In the genomic region with DNA sequence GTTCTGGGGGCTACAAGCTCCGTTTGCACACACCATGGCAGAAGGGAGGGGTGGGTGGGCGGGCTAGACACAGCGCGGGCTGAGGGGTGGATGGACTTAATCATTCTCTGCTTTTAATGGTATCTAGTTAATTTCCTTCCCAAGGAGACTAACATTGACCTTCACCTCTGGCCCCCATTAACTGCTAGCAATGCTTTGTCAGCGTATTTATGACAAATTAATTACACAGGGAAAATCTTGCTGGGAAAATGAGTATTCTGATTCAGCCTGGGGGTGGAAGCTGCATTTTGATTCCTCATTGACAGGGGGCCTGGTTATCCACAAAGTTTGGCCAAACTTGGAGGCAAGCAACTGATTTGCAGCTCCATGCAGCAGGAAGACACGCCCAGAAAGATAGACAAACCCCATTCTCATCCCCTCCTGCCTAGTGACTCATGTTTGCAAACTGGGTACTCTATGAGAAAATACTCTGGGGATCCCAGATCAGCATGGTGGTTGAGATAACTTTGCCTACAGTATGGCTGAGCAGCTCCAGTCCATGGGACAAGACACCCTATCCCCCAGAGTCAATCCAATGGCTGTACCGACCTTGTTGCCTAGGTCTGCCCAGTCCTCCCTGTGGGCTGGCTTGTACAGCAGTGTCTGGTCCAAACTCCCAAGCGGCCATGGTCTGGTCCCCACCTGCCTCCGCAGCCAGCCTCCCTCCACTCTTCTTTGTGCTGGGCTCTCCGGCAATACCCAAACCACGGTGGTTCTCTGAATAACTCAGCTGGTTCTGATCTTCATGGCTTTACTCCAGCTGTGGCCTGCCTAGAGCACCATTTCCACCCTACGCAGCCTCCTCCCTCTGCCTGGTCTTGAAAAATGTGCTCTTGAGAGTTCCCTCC, we compare ENCODE assay signal across 20 cellular contexts. TPM values are rescaled to one million over a fixed set of nuclear protein-coding genes. Genes with fewer than 3 reads are reported as not detected.
A peak's percentile ranks its signal among the peaks of the same experiment; 100 is the strongest.
DNase-seq lines count a peak whose midpoint lies in the region; ATAC-seq, FAIRE-seq and TF ChIP-seq lines count a peak whose summit lies in the region.
"Had no signal": no experiment of that assay in that cellular context is flagged by ENCODE, and none has a peak within 500 bp of the region (broad histone marks: within the 10 kb centered on the region; RNA-seq: fewer than 3 reads in every experiment).

No MANE protein-coding gene starts in this region.

- dilution Hi-C loops in mammary epithelial cell (cut with HindIII; ENCODE audit: low sequenced_read_pairs) (loop anchor here (25.0 kb wide), 1 partner anchor 587 kb away; no protein-coding TSS in a partner anchor), IMR-90 (cut with HindIII; ENCODE audit: low sequenced_read_pairs, unreplicated experiment) (no loop called here)

- no peak overlapping the region for H4K5ac ChIP-seq in IMR-90 (ENCODE audit: low read depth, low read length)

- H3K79me2 ChIP-seq in mammary epithelial cell (ENCODE audit: insufficient read depth, low read length): no peaks in the 10 kb centered on the region

- in situ Hi-C loops in mammary epithelial cell (cut with MboI; ENCODE audit: low sequenced_read_pairs in 2 of 2): loop anchor here (5.0 kb wide), 1 partner anchor 612 kb away; no protein-coding TSS in a partner anchor
- in situ Hi-C loops in IMR-90 (cut with MboI; ENCODE audit: low sequenced_read_pairs): loop anchor here (10.0 kb wide), 1 partner anchor 584 kb away; no protein-coding TSS in a partner anchor

- peaks cover 9% of the 10 kb centered on the region for H3K4me1 ChIP-seq in mammary epithelial cell (ENCODE audit: insufficient read depth, low read length)
- H3K4me1 ChIP-seq in breast epithelium: no peaks in the 10 kb centered on the region
- H3K4me1 ChIP-seq in IMR-90 (ENCODE audit: control insufficient read depth, insufficient read depth, low read length): no peaks in the 10 kb centered on the region
- H3K4me1 ChIP-seq: adrenal gland, psoas muscle had no signal

- no peak overlapping the region for H3K4me3 Mint-ChIP-seq in endothelial cell (ENCODE audit: unreplicated experiment)
- H3K4me3 Mint-ChIP-seq: activated T-helper 1 cell treated with anti-CD3 and anti-CD28 coated beads, Interleukin-12 subunit alpha, Interleukin-12 subunit beta, Interleukin-2, Interleukin-4 antibody, amounts not matched to agents 30 ng/mL and 10 ng/mL and 1 ng/mL, durations not matched to agents 14 hours and 24 hours and 36 hours; natural killer cell had no signal

- peak overlapping the region; percentile 47 for H2AK9ac ChIP-seq in IMR-90 (replicated peaks; ENCODE audit: low read depth, low read length, poor library complexity)

- H3K27ac Mint-ChIP-seq in endothelial cell (ENCODE audit: unreplicated experiment): peak overlapping the region; percentile 42
- H3K27ac Mint-ChIP-seq: activated T-helper 1 cell treated with anti-CD3 and anti-CD28 coated beads, Interleukin-12 subunit alpha, Interleukin-12 subunit beta, Interleukin-2, Interleukin-4 antibody, amounts not matched to agents 30 ng/mL and 10 ng/mL and 1 ng/mL, durations not matched to agents 14 hours and 24 hours and 36 hours had no signal

- H3K36me3 Mint-ChIP-seq in endothelial cell (ENCODE audit: low read depth, unreplicated experiment): no peaks in the 10 kb centered on the region
- H3K36me3 Mint-ChIP-seq: natural killer cell had no signal

- no peak overlapping the region for H4K91ac ChIP-seq in IMR-90 (ENCODE audit: insufficient read depth, low read depth, low read length)

- intact Hi-C loops in mammary epithelial cell (cut with micrococcal nuclease): no loop called here
- intact Hi-C loops in breast epithelium (cut with DNase I; ENCODE audit: low total_unique reads): no loop called here
- intact Hi-C loops in IMR-90 (cut with micrococcal nuclease): no loop called here

- no peak overlapping the region for H4K8ac ChIP-seq in IMR-90 (ENCODE audit: low read depth in 2 of 2, low read length in 2 of 2)

- H3K18ac ChIP-seq in IMR-90 (ENCODE audit: low read depth, low read length): no peak overlapping the region

- H2BK15ac ChIP-seq in IMR-90 (ENCODE audit: low read depth, low read length): no peak overlapping the region

- peaks cover 8% of the 10 kb centered on the region for H3K4me1 Mint-ChIP-seq in endothelial cell (ENCODE audit: unreplicated experiment)

- H3K27me3 Mint-ChIP-seq in endothelial cell (ENCODE audit: unreplicated experiment): peaks cover 1% of the 10 kb centered on the region

- H3K9me3 Mint-ChIP-seq in endothelial cell (ENCODE audit: unreplicated experiment): no peaks in the 10 kb centered on the region
- H3K9me3 Mint-ChIP-seq: activated T-helper 1 cell treated with anti-CD3 and anti-CD28 coated beads, Interleukin-12 subunit alpha, Interleukin-12 subunit beta, Interleukin-2, Interleukin-4 antibody, amounts not matched to agents 30 ng/mL and 10 ng/mL and 1 ng/mL, durations not matched to agents 14 hours and 24 hours and 36 hours; natural killer cell had no signal

- H4K20me1 ChIP-seq in mammary epithelial cell (ENCODE audit: insufficient read depth, low read length): no peaks in the 10 kb centered on the region
- no peaks in the 10 kb centered on the region; the same call in 1 of the 2 replicates for H4K20me1 ChIP-seq in IMR-90 (ENCODE audit: insufficient read depth, low read length)

- no peak overlapping the region for H3K56ac ChIP-seq in IMR-90 (ENCODE audit: extremely low read depth, insufficient read depth, low read length)

- H3K4me2 ChIP-seq in mammary epithelial cell (ENCODE audit: insufficient read depth, low read depth, low read length) (no peak overlapping the region), IMR-90 (ENCODE audit: low read depth, low read length) (no peak overlapping the region)

- H3K36me3 ChIP-seq in mammary epithelial cell (ENCODE audit: insufficient read depth, low read length): no peaks in the 10 kb centered on the region
- no peaks in the 10 kb centered on the region for H3K36me3 ChIP-seq in breast epithelium
- no peaks in the 10 kb centered on the region for H3K36me3 ChIP-seq in IMR-90 (ENCODE audit: control insufficient read depth, insufficient read depth, low read length)
- H3K36me3 ChIP-seq: adrenal gland, vagina had no signal

- TF ChIP-seq POLR2A in breast epithelium (IDR thresholded peaks at IDR 0.05): no peak
- TF ChIP-seq POLR2A in IMR-90 (IDR thresholded peaks at IDR 0.05; ENCODE audit: low read depth, low read length): no peak

- H3K4ac ChIP-seq in IMR-90 (ENCODE audit: low read depth, low read length): no peak overlapping the region

- no TSS peak for BruUV-seq in mammary epithelial cell (replicated peaks; lab: Mats Ljungman, UMichigan)
- BruUV-seq in IMR-90 (replicated peaks; lab: Mats Ljungman, UMichigan): no TSS peak

- H3K9ac ChIP-seq in mammary epithelial cell (ENCODE audit: insufficient read depth, low read length): no peak overlapping the region
- no peak overlapping the region for H3K9ac ChIP-seq in IMR-90 (ENCODE audit: low read depth, low read length)

- no peak overlapping the region for H2AK5ac ChIP-seq in IMR-90 (ENCODE audit: low read depth, low read length)

- H3K27me3 ChIP-seq in mammary epithelial cell (ENCODE audit: insufficient read depth, low read length) (no peaks in the 10 kb centered on the region), breast epithelium (no peaks in the 10 kb centered on the region), IMR-90 (ENCODE audit: control insufficient read depth, insufficient read depth, low read length) (peaks cover 11% of the 10 kb centered on the region; the same call in 1 of the 2 replicates)
- H3K27me3 ChIP-seq: adrenal gland, vagina had no signal

- H3K9me1 ChIP-seq in IMR-90 (ENCODE audit: insufficient read depth, low read length): no peaks in the 10 kb centered on the region

- peak; percentile 93 for FAIRE-seq in urothelium cell line (lab: Jason Lieb, UNC)
- FAIRE-seq: GM18507, H1 had no signal

- H3K4me3 ChIP-seq in mammary epithelial cell (replicated peaks in 1 of 3; ENCODE audit: insufficient read depth in 1 of 3, low read depth in 2 of 3, low read length in 3 of 3) (no peak overlapping the region), breast epithelium (no peak overlapping the region), IMR-90 (ENCODE audit: insufficient read depth, low read depth, low read length) (no peak overlapping the region)
- H3K4me3 ChIP-seq: adrenal gland, psoas muscle, vagina had no signal

- H2BK20ac ChIP-seq in IMR-90 (ENCODE audit: low read depth, low read length): no peak overlapping the region

- POLR2A ChIA-PET in IMR-90 (lab: Charles Lee; ENCODE audit: unreplicated experiment): no interaction called here

- no peak overlapping the region for H3K14ac ChIP-seq in IMR-90 (replicated peaks; ENCODE audit: low read depth, low read length)

- no peaks in the 10 kb centered on the region for H3K9me3 ChIP-seq in mammary epithelial cell (replicated peaks; ENCODE audit: insufficient read depth, low read length)
- no peaks in the 10 kb centered on the region for H3K9me3 ChIP-seq in breast epithelium
- no peaks in the 10 kb centered on the region for H3K9me3 ChIP-seq in IMR-90 (ENCODE audit: control insufficient read depth, insufficient read depth, low read length)
- H3K9me3 ChIP-seq: adrenal gland, psoas muscle, vagina had no signal

- TF ChIP-seq CTCF in mammary epithelial cell (conservative IDR thresholded peaks at IDR 0.05 in 1 of 2, IDR thresholded peaks at IDR 0.05 in 1 of 2; ENCODE audit: extremely low read depth in 1 of 2, insufficient read depth in 1 of 2, low read depth in 1 of 2, low read length in 2 of 2): no peak
- TF ChIP-seq CTCF in breast epithelium (IDR thresholded peaks at IDR 0.05): no peak
- TF ChIP-seq CTCF in IMR-90 (conservative IDR thresholded peaks at IDR 0.05; ENCODE audit: low read depth, low read length): no peak
- TF ChIP-seq CTCF in endothelial cell (IDR thresholded peaks at IDR 0.05; ENCODE audit: unreplicated experiment): no peak

- no peak overlapping the region for H3K27ac ChIP-seq in mammary epithelial cell (ENCODE audit: insufficient read depth, low read depth, low read length)
- H3K27ac ChIP-seq in breast epithelium: no peak overlapping the region
- H3K27ac ChIP-seq in IMR-90 (ENCODE audit: insufficient read depth, low read length): no peak overlapping the region
- H3K27ac ChIP-seq: adrenal gland, psoas muscle, vagina had no signal

- no peak for TF ChIP-seq RAD21 in IMR-90 (IDR thresholded peaks at IDR 0.05; ENCODE audit: low read length)

- WGBS in mammary epithelial cell (ENCODE audit: low coverage, missing lambda C conversion rate): 96% methylated on average over 10 of the region's 12 CpGs
- 80% methylated on average over 5 of the region's 12 CpGs; no CpG with 5 or more reads in 1 of the 2 experiments for WGBS in IMR-90 (ENCODE audit: extremely low coverage in 2 of 2, insufficient read length in 1 of 2), 2 experiments

- CTCF ChIA-PET in mammary epithelial cell (lab: Charles Lee; ENCODE audit: low non-redundant PET) (interaction anchor here (1.4 kb wide), 1 partner anchor 22 kb away, joined by 5 read pairs; no protein-coding TSS in a partner anchor), IMR-90 (lab: Yijun Ruan, JAX) (interaction anchor here (0.6 to 1.3 kb wide), 2 partner anchors 571 to 579 kb away, joined by 3 to 4 read pairs; no protein-coding TSS in a partner anchor)

- DNase-seq in mammary epithelial cell (peak; percentile 39), breast epithelium (ENCODE audit: low spot score in 2 of 2) (no peak), IMR-90 (no peak), endothelial cell (ENCODE audit: low spot score) (no peak), urothelium cell line (ENCODE audit: low spot score) (no peak), DMS53 (lab: John Stamatoyannopoulos, UW) (no peak), SKM-1 (lab: John Stamatoyannopoulos, UW; ENCODE audit: unreplicated experiment) (no peak), hippocampal formation (lab: John Stamatoyannopoulos, UW) (no peak)
- DNase-seq: activated CD4-positive, alpha-beta T cell treated with anti-CD3 and anti-CD28 coated beads, Interleukin-2, amount 50 U/mL, for 4 hours; adrenal gland; COR-L47; KBM-7; natural killer cell; NCI-H1105 treated with DMSO at 0.1 percent for 48 hours; T1000 had no signal

- ATAC-seq in IMR-90 (ENCODE audit: low read depth): no peak
- ATAC-seq: natural killer cell, psoas muscle had no signal

- H2BK5ac ChIP-seq in IMR-90 (ENCODE audit: low read depth, low read length, poor library complexity, severe bottlenecking): no peak overlapping the region

- H2AFZ ChIP-seq in mammary epithelial cell (ENCODE audit: low read depth, low read length) (peak overlapping the region; percentile 38), IMR-90 (replicated peaks; ENCODE audit: low read length, poor library complexity) (no peak overlapping the region)

- no peaks in the 10 kb centered on the region for H3K79me1 ChIP-seq in IMR-90 (ENCODE audit: low read depth in 1 of 2, low read length in 2 of 2)

- H2BK120ac ChIP-seq in IMR-90 (ENCODE audit: low read depth, low read length): no peak overlapping the region

- no peak overlapping the region for H3K23ac ChIP-seq in IMR-90 (ENCODE audit: low read depth, low read length)

RNA-seq across cellular contexts. Expression of a gene that starts 19.7 kb away (rescaled TPM):
- total RNA-seq in mammary epithelial cell (not detected), breast epithelium (1 to 10 TPM in 1 of 3 donors, under 1 TPM in 1, not detected in 1; 0.73 to 2.4 TPM), IMR-90 (2012; rRNA removed) (not detected in 2 replicates), endothelial cell (ENCODE audit: unreplicated experiment) (not detected)
- polyA plus RNA-seq in mammary epithelial cell (not detected), IMR-90 (2012; rRNA removed) (not detected in 2 replicates)
- polyA minus RNA-seq in mammary epithelial cell: not detected
- polyA plus RNA-seq in IMR-90 (2012; cell fraction: cytosol; rRNA removed): not detected in 2 replicates
- polyA plus RNA-seq in IMR-90 (2012; cell fraction: nucleus; rRNA removed; ENCODE audit: low replicate concordance): not detected in 2 replicates
- total RNA-seq: H1 had no signal
- polyA plus RNA-seq: H1 had no signal

RNA-seq across cellular contexts. Expression of a gene that starts 39.7 kb away (rescaled TPM):
- not detected for total RNA-seq in mammary epithelial cell
- polyA plus RNA-seq in mammary epithelial cell: not detected
- not detected for polyA minus RNA-seq in mammary epithelial cell
- 100 to 1,000 TPM in 1 of 3 donors, 10 to 100 TPM in 2; 27.2 to 252 (median 29.3) TPM for total RNA-seq in breast epithelium
- total RNA-seq in IMR-90 (2012; rRNA removed): not detected in 2 replicates
- polyA plus RNA-seq in IMR-90 (2012; rRNA removed): not detected in 2 replicates
- polyA plus RNA-seq in IMR-90 (2012; cell fraction: cytosol; rRNA removed): not detected in 2 replicates
- not detected in 2 replicates for polyA plus RNA-seq in IMR-90 (2012; cell fraction: nucleus; rRNA removed; ENCODE audit: low replicate concordance)
- total RNA-seq in endothelial cell (ENCODE audit: unreplicated experiment): not detected
- total RNA-seq: activated T-helper 1 cell treated with anti-CD3 and anti-CD28 coated beads, Interleukin-12 subunit alpha, Interleukin-12 subunit beta, Interleukin-2, Interleukin-4 antibody, amounts not matched to agents 30 ng/mL and 10 ng/mL and 1 ng/mL, durations not matched to agents 14 hours and 24 hours and 36 hours; H1; natural killer cell had no signal
- polyA plus RNA-seq: H1 had no signal

Comparison
In these comparisons a context has a peak if more than half of its experiments do, and no peak if none do; other contexts are left out.
1. RNA of a gene that starts 39.7 kb away (total RNA-seq): 27.2 to 252 TPM in breast epithelium; not detected in mammary epithelial cell, not detected in IMR-90 and not detected in endothelial cell (single experiment); every median in the first group is over 10 times any median in the second.